ENCODE assay signal across 15 cellular contexts in the genomic region with DNA sequence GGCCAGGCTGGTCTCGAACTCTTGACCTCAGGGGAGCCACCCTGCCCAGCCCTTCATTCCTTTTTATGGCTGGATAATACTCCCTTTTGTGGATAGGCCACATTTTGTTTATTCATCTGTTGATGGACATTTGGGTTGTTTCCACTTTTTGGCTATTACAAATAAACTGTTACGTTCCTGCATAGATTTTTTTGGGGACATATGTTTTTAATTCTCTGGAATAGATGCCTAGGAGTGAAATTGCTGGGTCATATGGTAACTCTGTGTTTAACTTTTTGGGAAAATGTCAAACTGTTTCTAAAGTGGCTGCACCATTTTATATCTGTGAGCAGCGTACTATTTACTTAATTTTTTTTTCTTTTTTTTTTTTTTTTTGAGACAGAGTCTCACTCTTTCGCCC.
"Had no signal": no experiment of that assay in that cellular context is flagged by ENCODE, and none has a peak within 500 bp of the region (broad histone marks: within the 10 kb centered on the region; RNA-seq: fewer than 3 reads in every experiment).

No MANE protein-coding gene starts in this region.

- ATAC-seq: activated CD8-positive, alpha-beta memory T cell treated with anti-CD3 and anti-CD28 coated beads, Interleukin-2, amount 10 ng/mL, durations not matched to agents 7 days and 5 days; gastrocnemius medialis; heart left ventricle; left ventricle myocardium superior had no signal

- DNase-seq: activated B cell treated with CpG ODN at 0.5 μM for 24 hours; activated CD4-positive, alpha-beta memory T cell treated with anti-CD3 and anti-CD28 coated beads, Interleukin-2, amount 10 ng/mL, durations not matched to agents 7 days and 5 days; activated CD4-positive, alpha-beta T cell treated with anti-CD3 and anti-CD28 coated beads for 4 hours; activated CD8-positive, alpha-beta memory T cell treated with anti-CD3 and anti-CD28 coated beads, Interleukin-2, amount 10 ng/mL, durations not matched to agents 7 days and 5 days; activated naive CD8-positive, alpha-beta T cell treated with anti-CD3 and anti-CD28 coated beads, Interleukin-2, amount 10 ng/mL, durations not matched to agents 7 days and 5 days; caudate nucleus; erythroblast; gastrocnemius medialis; heart left ventricle; immature natural killer cell; left ventricle myocardium superior; occipital lobe; stimulated activated CD8-positive, alpha-beta memory T cell treated with anti-CD3 and anti-CD28 coated beads, Interleukin-4, amount 100 ng/mL, for 48 hours; stimulated activated naive CD4-positive, alpha-beta T cell had no signal

- H3K27me3 ChIP-seq: gastrocnemius medialis, heart left ventricle, tibial nerve had no signal

- H3K9me3 ChIP-seq: gastrocnemius medialis, heart left ventricle, tibial nerve had no signal

- H3K27ac ChIP-seq: heart left ventricle, tibial nerve had no signal

- H3K4me3 ChIP-seq: gastrocnemius medialis, heart left ventricle, tibial nerve had no signal
